Comparison of ENCODE assay signal across 16 cellular contexts in the genomic region with DNA sequence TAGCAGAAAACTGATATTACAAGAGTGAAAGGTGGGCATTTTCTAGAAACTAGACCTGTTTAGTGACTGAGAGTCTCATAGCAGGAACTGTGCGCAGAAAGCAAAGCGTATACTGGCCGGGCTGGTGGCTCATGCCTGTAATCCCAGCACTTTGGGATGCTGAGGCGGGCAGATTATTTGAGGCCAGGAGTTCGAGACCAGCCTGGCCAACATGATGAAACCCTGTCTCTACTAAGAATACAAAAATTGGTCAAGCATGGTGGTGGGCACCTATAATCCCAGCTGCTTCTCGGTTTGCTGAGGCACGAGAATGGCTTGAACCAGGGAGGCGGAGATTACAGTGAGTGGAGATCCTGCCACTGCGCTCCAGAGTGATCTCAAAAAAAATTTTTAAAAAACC. TPM values are rescaled to one million over a fixed set of nuclear protein-coding genes. Genes with fewer than 3 reads are reported as not detected.
DNase-seq lines count a peak whose midpoint lies in the region; ATAC-seq, FAIRE-seq and TF ChIP-seq lines count a peak whose summit lies in the region.
"Had no signal": no experiment of that assay in that cellular context is flagged by ENCODE, and none has a peak within 500 bp of the region (broad histone marks: within the 10 kb centered on the region; RNA-seq: fewer than 3 reads in every experiment).

No MANE protein-coding gene starts in this region.

- H3K4me1 ChIP-seq in A549 = peaks cover 33% of the 10 kb centered on the region

- intact Hi-C loops in Calu3 (cut with micrococcal nuclease; ENCODE audit: unreplicated experiment) = no loop called here
- intact Hi-C loops in activated T-helper 1 cell treated with anti-CD3 and anti-CD28 coated beads, Interleukin-12 subunit alpha, Interleukin-12 subunit beta, Interleukin-2, Interleukin-4 antibody, amounts not matched to agents 30 ng/mL and 10 ng/mL and 1 ng/mL, durations not matched to agents 14 hours and 24 hours and 36 hours (cut with micrococcal nuclease) = loop anchor here (5.0 kb wide), 3 partner anchors 148 to 807 kb away; partner anchors contain the start of genes NAP1L4 and ZNF195

- H3K27me3 Mint-ChIP-seq in Calu3 (ENCODE audit: unreplicated experiment) (no peaks in the 10 kb centered on the region), naive B cell (no peaks in the 10 kb centered on the region)
- no peaks in the 10 kb centered on the region for H3K27me3 Mint-ChIP-seq in activated T-helper 1 cell treated with anti-CD3 and anti-CD28 coated beads, Interleukin-12 subunit alpha, Interleukin-12 subunit beta, Interleukin-2, Interleukin-4 antibody, amounts not matched to agents 30 ng/mL and 10 ng/mL and 1 ng/mL, durations not matched to agents 14 hours and 24 hours and 36 hours (ENCODE audit: insufficient read depth)

- H3K4me3 Mint-ChIP-seq in Calu3 (ENCODE audit: low read depth, unreplicated experiment) = peak overlapping the region; percentile 83
- H3K4me3 Mint-ChIP-seq in activated T-helper 1 cell treated with anti-CD3 and anti-CD28 coated beads, Interleukin-12 subunit alpha, Interleukin-12 subunit beta, Interleukin-2, Interleukin-4 antibody, amounts not matched to agents 30 ng/mL and 10 ng/mL and 1 ng/mL, durations not matched to agents 14 hours and 24 hours and 36 hours = peak overlapping the region; percentile 99
- peak overlapping the region in 7 of 8 donors; percentile 44 to 100 (median 93) for H3K4me3 Mint-ChIP-seq in naive B cell

- H3K36me3 Mint-ChIP-seq in Calu3 (ENCODE audit: insufficient read depth, unreplicated experiment) (peaks cover 33% of the 10 kb centered on the region), naive B cell (no peaks in the 10 kb centered on the region)
- peaks cover 30% of the 10 kb centered on the region for H3K36me3 Mint-ChIP-seq in activated T-helper 1 cell treated with anti-CD3 and anti-CD28 coated beads, Interleukin-12 subunit alpha, Interleukin-12 subunit beta, Interleukin-2, Interleukin-4 antibody, amounts not matched to agents 30 ng/mL and 10 ng/mL and 1 ng/mL, durations not matched to agents 14 hours and 24 hours and 36 hours (ENCODE audit: low read depth)

- DNase-seq in A549 (ENCODE audit: low read depth in 1 of 2, low spot score in 1 of 2) (no peak), Calu3 (no peak), naive B cell (no peak), C1 segment of cervical spinal cord (lab: John Stamatoyannopoulos, UW) (no peak)
- DNase-seq in activated T-helper 1 cell treated with anti-CD3 and anti-CD28 coated beads, Interleukin-12 subunit alpha, Interleukin-12 subunit beta, Interleukin-2, Interleukin-4 antibody, amounts not matched to agents 30 ng/mL and 10 ng/mL and 1 ng/mL, durations not matched to agents 14 hours and 24 hours and 36 hours (ENCODE audit: low spot score) = no peak
- DNase-seq: activated CD8-positive, alpha-beta memory T cell treated with anti-CD3 and anti-CD28 coated beads for 24 hours; foreskin melanocyte; NCI-H1105 treated with DMSO at 0.1 percent for 48 hours; NCI-H446; stimulated activated naive CD4-positive, alpha-beta T cell; T-helper 9 cell had no signal

- POLR2A ChIA-PET in A549 (lab: Yijun Ruan, JAX) = interaction anchor here (2.1 kb wide), 1 partner anchor 9 kb away, joined by 23 read pairs; the partner anchor contains the start of gene PGAP2

- WGBS in A549 (ENCODE audit: missing lambda C conversion rate) = 96% methylated on average over 9 of the region's 9 CpGs

- peak overlapping the region in 1 of 2 experiments; percentile 94; a peak in 1 of 6 replicates for H3K27ac ChIP-seq in A549

- no peak for FAIRE-seq in A549 (lab: Jason Lieb, UNC)

- no peak for TF ChIP-seq CTCF in A549 (IDR thresholded peaks at IDR 0.05)
- no peak for TF ChIP-seq CTCF in Calu3 (IDR thresholded peaks at IDR 0.05; ENCODE audit: unreplicated experiment)

- H3K9me3 ChIP-seq in A549 = no peaks in the 10 kb centered on the region
- H3K9me3 ChIP-seq: ascending aorta; BLaER1 treated with 17β-estradiol and CSF1 and Interleukin-3, amounts not matched to agents 10 nM and 100 nM had no signal

- no peak for TF ChIP-seq EP300 in A549 (IDR thresholded peaks at IDR 0.05)

- no peak overlapping the region for H3K4me3 ChIP-seq in A549

- H3K4me2 ChIP-seq in A549 = no peak overlapping the region

- no peak for ATAC-seq in A549
- ATAC-seq in naive B cell (ENCODE audit: low read depth in 2 of 2) = no peak
- ATAC-seq in HG03135 (IDR thresholded peaks at IDR 0.05; ENCODE audit: unreplicated experiment) = no peak
- no peak for ATAC-seq in GM18520 (IDR thresholded peaks at IDR 0.05; ENCODE audit: unreplicated experiment)
- no peak for ATAC-seq in HG03378 (IDR thresholded peaks at IDR 0.05; ENCODE audit: unreplicated experiment)

- H3K9me3 Mint-ChIP-seq in Calu3 (ENCODE audit: low read depth, unreplicated experiment) (no peaks in the 10 kb centered on the region), naive B cell (no peaks in the 10 kb centered on the region)
- H3K9me3 Mint-ChIP-seq in activated T-helper 1 cell treated with anti-CD3 and anti-CD28 coated beads, Interleukin-12 subunit alpha, Interleukin-12 subunit beta, Interleukin-2, Interleukin-4 antibody, amounts not matched to agents 30 ng/mL and 10 ng/mL and 1 ng/mL, durations not matched to agents 14 hours and 24 hours and 36 hours = no peaks in the 10 kb centered on the region

- TF ChIP-seq RAD21 in A549 (conservative IDR thresholded peaks at IDR 0.05 in 1 of 2, IDR thresholded peaks at IDR 0.05 in 1 of 2) = no peak

- H3K27ac Mint-ChIP-seq in Calu3 (ENCODE audit: unreplicated experiment) (no peak overlapping the region), naive B cell (peak overlapping the region in 5 of 6 donors; percentile 58 to 99 (median 99))
- H3K27ac Mint-ChIP-seq in activated T-helper 1 cell treated with anti-CD3 and anti-CD28 coated beads, Interleukin-12 subunit alpha, Interleukin-12 subunit beta, Interleukin-2, Interleukin-4 antibody, amounts not matched to agents 30 ng/mL and 10 ng/mL and 1 ng/mL, durations not matched to agents 14 hours and 24 hours and 36 hours = peak overlapping the region; percentile 94

- H3K4me1 Mint-ChIP-seq in Calu3 (ENCODE audit: low read depth, unreplicated experiment) (peaks cover 9% of the 10 kb centered on the region), naive B cell (peaks cover 19 to 42% (median 39%) of the 10 kb centered on the region in 3 donors)
- peaks cover 32% of the 10 kb centered on the region for H3K4me1 Mint-ChIP-seq in activated T-helper 1 cell treated with anti-CD3 and anti-CD28 coated beads, Interleukin-12 subunit alpha, Interleukin-12 subunit beta, Interleukin-2, Interleukin-4 antibody, amounts not matched to agents 30 ng/mL and 10 ng/mL and 1 ng/mL, durations not matched to agents 14 hours and 24 hours and 36 hours (ENCODE audit: low read depth)

- no peak for TF ChIP-seq POLR2A in A549 (IDR thresholded peaks at IDR 0.05; ENCODE audit: low read length)

- CTCF ChIA-PET in A549 (lab: Yijun Ruan, JAX) (interaction anchor here (1.0 to 5.9 kb wide), 3 partner anchors 9 to 274 kb away, joined by 5 to 56 read pairs (median 6); partner anchors contain the start of gene PGAP2), Calu3 (lab: Charles Lee) (no interaction called here)

- BruUV-seq in Calu3 (replicated peaks; lab: Mats Ljungman, UMichigan) = no TSS peak

RNA-seq across cellular contexts. Expression of gene NUP98, which starts 1.8 kb away (rescaled TPM):
- polyA plus RNA-seq in A549 (2011; rRNA removed) = 121 and 152 TPM in 2 replicates
- polyA plus RNA-seq in A549 (2012; cell fraction: cytosol; rRNA removed) = 90.1 and 114 TPM in 2 replicates
- 307 and 359 TPM in 2 replicates for polyA plus RNA-seq in A549 (2012; cell fraction: nucleus; rRNA removed)
- 51.9 to 54.2 TPM (median 53.0 TPM) in 3 replicates for polyA plus RNA-seq in A549 (2017; fragmentation: RNase III; extraction: RNeasy Plus Mini Kit Qiagen cat#74134 plus additional on column Dnase treatment)
- polyA minus RNA-seq in A549 (2011; rRNA and poly(A)+ RNA removed) = 354 and 372 TPM in 2 replicates
- total RNA-seq in Calu3 (2022) = 114 and 126 TPM in 2 replicates
- total RNA-seq in activated T-helper 1 cell treated with anti-CD3 and anti-CD28 coated beads, Interleukin-12 subunit alpha, Interleukin-12 subunit beta, Interleukin-2, Interleukin-4 antibody, amounts not matched to agents 30 ng/mL and 10 ng/mL and 1 ng/mL, durations not matched to agents 14 hours and 24 hours and 36 hours = 122 and 123 TPM in 2 replicates
- polyA plus RNA-seq in naive B cell (ENCODE audit: low read depth in 6 of 6) = 10 to 100 TPM; 29.4 to 57.0 (median 38.7) TPM

RNA-seq across cellular contexts. Expression of gene PGAP2, which starts 9.2 kb away (rescaled TPM):
- polyA plus RNA-seq in A549 (2011; rRNA removed) = 35.2 and 49.2 TPM in 2 replicates
- 47.6 and 65.5 TPM in 2 replicates for polyA plus RNA-seq in A549 (2012; cell fraction: cytosol; rRNA removed)
- 65.2 and 78.0 TPM in 2 replicates for polyA plus RNA-seq in A549 (2012; cell fraction: nucleus; rRNA removed)
- polyA plus RNA-seq in A549 (2017; fragmentation: RNase III; extraction: RNeasy Plus Mini Kit Qiagen cat#74134 plus additional on column Dnase treatment) = 31.4 to 32.4 TPM (median 32.1 TPM) in 3 replicates
- polyA minus RNA-seq in A549 (2011; rRNA and poly(A)+ RNA removed) = 49.4 and 59.3 TPM in 2 replicates
- 35.2 and 38.0 TPM in 2 replicates for total RNA-seq in Calu3 (2022)
- 29.8 and 30.1 TPM in 2 replicates for total RNA-seq in activated T-helper 1 cell treated with anti-CD3 and anti-CD28 coated beads, Interleukin-12 subunit alpha, Interleukin-12 subunit beta, Interleukin-2, Interleukin-4 antibody, amounts not matched to agents 30 ng/mL and 10 ng/mL and 1 ng/mL, durations not matched to agents 14 hours and 24 hours and 36 hours
- 10 to 100 TPM; 16.6 to 29.1 (median 19.3) TPM for polyA plus RNA-seq in naive B cell (ENCODE audit: low read depth in 6 of 6)

RNA-seq across cellular contexts. Expression of gene RHOG, which starts 41.6 kb away (rescaled TPM):
- polyA plus RNA-seq in A549 (2011; rRNA removed) (41.1 and 54.3 TPM in 2 replicates), A549 (2017; fragmentation: RNase III; extraction: RNeasy Plus Mini Kit Qiagen cat#74134 plus additional on column Dnase treatment) (55.0 to 64.3 TPM (median 62.2 TPM) in 3 replicates), naive B cell (ENCODE audit: low read depth in 6 of 6) (100 to 1,000 TPM in 5 of 6 donors, 10 to 100 TPM in 1; 88.9 to 144 (median 117) TPM)
- 111 and 157 TPM in 2 replicates for polyA plus RNA-seq in A549 (2012; cell fraction: cytosol; rRNA removed)
- polyA plus RNA-seq in A549 (2012; cell fraction: nucleus; rRNA removed) = 59.8 and 100 TPM in 2 replicates
- polyA minus RNA-seq in A549 (2011; rRNA and poly(A)+ RNA removed) = 87.2 and 95.3 TPM in 2 replicates
- 28.2 and 31.2 TPM in 2 replicates for total RNA-seq in Calu3 (2022)
- 170 and 179 TPM in 2 replicates for total RNA-seq in activated T-helper 1 cell treated with anti-CD3 and anti-CD28 coated beads, Interleukin-12 subunit alpha, Interleukin-12 subunit beta, Interleukin-2, Interleukin-4 antibody, amounts not matched to agents 30 ng/mL and 10 ng/mL and 1 ng/mL, durations not matched to agents 14 hours and 24 hours and 36 hours

RNA-seq across cellular contexts. Expression of gene STIM1, which starts 56.3 kb away (rescaled TPM):
- polyA plus RNA-seq in A549 (2011; rRNA removed) (38.7 and 42.5 TPM in 2 replicates), A549 (2017; fragmentation: RNase III; extraction: RNeasy Plus Mini Kit Qiagen cat#74134 plus additional on column Dnase treatment) (32.8 to 35.3 TPM (median 35.2 TPM) in 3 replicates), naive B cell (ENCODE audit: low read depth in 6 of 6) (10 to 100 TPM; 29.1 to 51.9 (median 35.0) TPM)
- polyA plus RNA-seq in A549 (2012; cell fraction: cytosol; rRNA removed) = 22.4 and 26.1 TPM in 2 replicates
- polyA plus RNA-seq in A549 (2012; cell fraction: nucleus; rRNA removed) = 40.8 and 56.0 TPM in 2 replicates
- 60.6 and 70.8 TPM in 2 replicates for polyA minus RNA-seq in A549 (2011; rRNA and poly(A)+ RNA removed)
- total RNA-seq in Calu3 (2022) = 53.7 and 60.1 TPM in 2 replicates
- 61.7 and 68.0 TPM in 2 replicates for total RNA-seq in activated T-helper 1 cell treated with anti-CD3 and anti-CD28 coated beads, Interleukin-12 subunit alpha, Interleukin-12 subunit beta, Interleukin-2, Interleukin-4 antibody, amounts not matched to agents 30 ng/mL and 10 ng/mL and 1 ng/mL, durations not matched to agents 14 hours and 24 hours and 36 hours
